18 cellular contexts compared by ENCODE assay signal in genomic region chr12:19783547-19784444, GRCh38.
DNase-seq lines count a peak whose midpoint lies in the region; ATAC-seq and TF ChIP-seq lines count a peak whose summit lies in the region.
"Had no signal": no experiment of that assay in that cellular context is flagged by ENCODE, and none has a peak within 500 bp of the region (broad histone marks: within the 10 kb centered on the region; RNA-seq: fewer than 3 reads in every experiment).

No MANE protein-coding gene starts in this region.

- DNase-seq in DMS 273 (lab: John Stamatoyannopoulos, UW; ENCODE audit: unreplicated experiment) (peak; percentile 53), DMS 273 treated with DMSO at 0.1 percent for 48 hours (lab: John Stamatoyannopoulos, UW) (no peak), NCI-H69 (lab: John Stamatoyannopoulos, UW) (peak; percentile 47), left lung (peak in 1 of 2 donors; percentile 70), HEK293T (ENCODE audit: extremely low spot score) (no peak)
- no peak for DNase-seq in activated T-cell treated with anti-CD3 and anti-CD28 coated beads, Interleukin-2, amount 50 U/mL, for 1 hour
- DNase-seq: activated CD4-positive, alpha-beta T cell treated with anti-CD3 and anti-CD28 coated beads, Interleukin-2, amount 50 U/mL, for 48 hours; CD8-positive, alpha-beta T cell; dermis blood vessel endothelial cell; NCI-H345; RPMI8226; stimulated activated CD4-positive, alpha-beta T cell treated with anti-CD3 and anti-CD28 coated beads, Interleukin-4, amount 100 ng/mL, for 24 hours; stimulated activated naive B cell treated with anti-CD40 and anti-IgM and Interleukin-4, amounts not matched to agents 10 μg/mL and 1 μg/mL and 100 μg/mL, for 72 hours; T-helper 9 cell had no signal

- no peaks in the 10 kb centered on the region for H3K4me1 Mint-ChIP-seq in stimulated activated memory B cell treated with anti-CD40 and anti-IgM and Interleukin-4, amounts not matched to agents 10 μg/mL and 1 μg/mL and 100 μg/mL, for 72 hours
- H3K4me1 Mint-ChIP-seq: stimulated activated naive B cell treated with anti-CD40 and anti-IgM and Interleukin-4, amounts not matched to agents 10 μg/mL and 1 μg/mL and 100 μg/mL, for 72 hours had no signal

- intact Hi-C loops in left lung (cut with DNase I): no loop called here

- no peak for TF ChIP-seq CTCF in left lung (IDR thresholded peaks at IDR 0.05)

- no peaks in the 10 kb centered on the region for H3K36me3 Mint-ChIP-seq in stimulated activated memory B cell treated with anti-CD40 and anti-IgM and Interleukin-4, amounts not matched to agents 10 μg/mL and 1 μg/mL and 100 μg/mL, for 72 hours
- H3K36me3 Mint-ChIP-seq: CD8-positive, alpha-beta T cell; stimulated activated naive B cell treated with anti-CD40 and anti-IgM and Interleukin-4, amounts not matched to agents 10 μg/mL and 1 μg/mL and 100 μg/mL, for 72 hours had no signal

- H3K4me1 ChIP-seq in left lung: peaks cover 0 to 4% of the 10 kb centered on the region in 2 donors

- no peak overlapping the region for H3K27ac ChIP-seq in left lung
- H3K27ac ChIP-seq: 22Rv1 had no signal

- no peaks in the 10 kb centered on the region for H3K36me3 ChIP-seq in left lung

- no peaks in the 10 kb centered on the region for H3K9me3 ChIP-seq in left lung

- H3K27ac Mint-ChIP-seq in stimulated activated memory B cell treated with anti-CD40 and anti-IgM and Interleukin-4, amounts not matched to agents 10 μg/mL and 1 μg/mL and 100 μg/mL, for 72 hours: no peak overlapping the region
- H3K27ac Mint-ChIP-seq: activated T-helper 2 cell treated with anti-CD3 and anti-CD28 coated beads, Interferon-gamma antibody, Interleukin-2, Interleukin-4, amounts not matched to agents 10 μg/mL and 5 μg/mL and 100 μg/mL, durations not matched to agents 14 hours and 24 hours and 36 hours; CD8-positive, alpha-beta T cell; stimulated activated naive B cell treated with anti-CD40 and anti-IgM and Interleukin-4, amounts not matched to agents 10 μg/mL and 1 μg/mL and 100 μg/mL, for 72 hours had no signal

- H3K4me3 ChIP-seq in left lung: no peak overlapping the region

- no peak overlapping the region for H3K4me3 Mint-ChIP-seq in stimulated activated memory B cell treated with anti-CD40 and anti-IgM and Interleukin-4, amounts not matched to agents 10 μg/mL and 1 μg/mL and 100 μg/mL, for 72 hours
- H3K4me3 Mint-ChIP-seq: CD8-positive, alpha-beta T cell; stimulated activated naive B cell treated with anti-CD40 and anti-IgM and Interleukin-4, amounts not matched to agents 10 μg/mL and 1 μg/mL and 100 μg/mL, for 72 hours had no signal

- peaks cover 3% of the 10 kb centered on the region for H3K9me3 Mint-ChIP-seq in stimulated activated memory B cell treated with anti-CD40 and anti-IgM and Interleukin-4, amounts not matched to agents 10 μg/mL and 1 μg/mL and 100 μg/mL, for 72 hours

- ATAC-seq in left lung (peak; percentile 58), GM21619 (IDR thresholded peaks at IDR 0.05; ENCODE audit: unreplicated experiment) (no peak)
- ATAC-seq in stimulated activated memory B cell treated with anti-CD40 and anti-IgM and Interleukin-4, amounts not matched to agents 10 μg/mL and 1 μg/mL and 100 μg/mL, for 72 hours: peak; percentile 34
- ATAC-seq: CD8-positive, alpha-beta T cell had no signal

- CTCF ChIA-PET in HEK293T (lab: Yijun Ruan, JAX): interaction anchor here (0.7 kb wide), 1 partner anchor 109 kb away, joined by 4 read pairs; no protein-coding TSS in a partner anchor

- no peaks in the 10 kb centered on the region for H3K27me3 ChIP-seq in left lung

- POLR2A ChIA-PET in HEK293T (lab: Yijun Ruan, JAX): no interaction called here

- no peaks in the 10 kb centered on the region for H3K27me3 Mint-ChIP-seq in stimulated activated memory B cell treated with anti-CD40 and anti-IgM and Interleukin-4, amounts not matched to agents 10 μg/mL and 1 μg/mL and 100 μg/mL, for 72 hours
- H3K27me3 Mint-ChIP-seq: stimulated activated naive B cell treated with anti-CD40 and anti-IgM and Interleukin-4, amounts not matched to agents 10 μg/mL and 1 μg/mL and 100 μg/mL, for 72 hours had no signal

TF ChIP-seq in HEK293T, 16 proteins besides CTCF, POLR2A, EP300 and RAD21:
- TF ChIP-seq BHLHE40 (IDR thresholded peaks at IDR 0.05; ENCODE audit: borderline replicate concordance) (no peak), NFRKB (IDR thresholded peaks at IDR 0.05) (no peak)

Comparison
In these comparisons a context has a peak if more than half of its experiments do, and no peak if none do; other contexts are left out.
1. DNase-seq: peak in DMS 273 (single experiment) and NCI-H69 (single experiment); none in DMS 273 treated with DMSO at 0.1 percent for 48 hours (single experiment), activated T-cell treated with anti-CD3 and anti-CD28 coated beads, Interleukin-2, amount 50 U/mL, for 1 hour (single experiment) and HEK293T (single experiment).